1 cellular context compared by ENCODE assay signal in genomic region chr12:76007640-76008039, GRCh38.
TF ChIP-seq lines count a peak whose summit lies in the region.

No MANE protein-coding gene starts in this region.

TF ChIP-seq in IMR-90, 13 proteins besides CTCF, POLR2A, EP300 and RAD21 (continued from another document):
- no peak for TF ChIP-seq RCOR1 (IDR thresholded peaks at IDR 0.05; ENCODE audit: insufficient replicate concordance, low read length)
